In genomic region chr19:15304140-15304705, GRCh38 we compare ENCODE assay signal across 10 cellular contexts. TPM values are rescaled to one million over a fixed set of nuclear protein-coding genes. Genes with fewer than 3 reads are reported as not detected.
DNase-seq lines count a peak whose midpoint lies in the region; ATAC-seq, FAIRE-seq and TF ChIP-seq lines count a peak whose summit lies in the region.
"Had no signal": no experiment of that assay in that cellular context is flagged by ENCODE, and none has a peak within 500 bp of the region (broad histone marks: within the 10 kb centered on the region; RNA-seq: fewer than 3 reads in every experiment).

No MANE protein-coding gene starts in this region.

- no peaks in the 10 kb centered on the region for H3K9me3 Mint-ChIP-seq in activated T-helper 17 cell treated with anti-CD3 and anti-CD28 coated beads, Interleukin-2, amount 50 U/mL, for 72 hours

- peak overlapping the region; percentile 59 for H3K4me3 Mint-ChIP-seq in activated T-helper 17 cell treated with anti-CD3 and anti-CD28 coated beads, Interleukin-2, amount 50 U/mL, for 72 hours

- H3K27ac ChIP-seq in breast epithelium (peak overlapping the region; percentile 21 to 48), mammary epithelial cell (ENCODE audit: insufficient read depth, low read depth, low read length) (no peak overlapping the region), HepG2 (ENCODE audit: extremely low read length, insufficient read depth, low read length) (peak overlapping the region; percentile 63), tibial artery (peak overlapping the region; percentile 18 to 40)

- no peak for TF ChIP-seq CTCF in breast epithelium (IDR thresholded peaks at IDR 0.05)
- TF ChIP-seq CTCF in mammary epithelial cell (conservative IDR thresholded peaks at IDR 0.05 in 1 of 2, IDR thresholded peaks at IDR 0.05 in 1 of 2; ENCODE audit: extremely low read depth in 1 of 2, insufficient read depth in 1 of 2, low read depth in 1 of 2, low read length in 2 of 2), result no peak
- TF ChIP-seq CTCF in HepG2 (CRISPR knock-in tag; IDR thresholded peaks at IDR 0.05), result no peak
- no peak for TF ChIP-seq CTCF in tibial artery (IDR thresholded peaks at IDR 0.05)

- no peaks in the 10 kb centered on the region for H3K36me3 ChIP-seq in breast epithelium
- no peaks in the 10 kb centered on the region for H3K36me3 ChIP-seq in mammary epithelial cell (ENCODE audit: insufficient read depth, low read length)
- no peaks in the 10 kb centered on the region for H3K36me3 ChIP-seq in HepG2 (replicated peaks in 1 of 2; ENCODE audit: control insufficient read depth in 1 of 2, insufficient read depth in 2 of 2, low read length in 2 of 2)
- H3K36me3 ChIP-seq in tibial artery, result no peaks in the 10 kb centered on the region

- H3K4me1 Mint-ChIP-seq in activated T-helper 17 cell treated with anti-CD3 and anti-CD28 coated beads, Interleukin-2, amount 50 U/mL, for 72 hours, result peaks cover 50% of the 10 kb centered on the region

- ATAC-seq in activated T-helper 17 cell treated with anti-CD3 and anti-CD28 coated beads, Interleukin-2, amount 50 U/mL, for 72 hours (replicated peaks), result peak; percentile 74
- peak; percentile 63 for ATAC-seq in HepG2

- CTCF ChIA-PET in mammary epithelial cell (lab: Charles Lee; ENCODE audit: low non-redundant PET), result no interaction called here
- CTCF ChIA-PET in HepG2 (lab: Yijun Ruan, JAX; ENCODE audit: low intra/inter-chr PET ratio, low total read pairs), result no interaction called here

- intact Hi-C loops in breast epithelium (cut with DNase I; ENCODE audit: low total_unique reads) (no loop called here), mammary epithelial cell (cut with micrococcal nuclease) (no loop called here), HepG2 (cut with micrococcal nuclease; ENCODE audit: unreplicated experiment) (no loop called here), tibial artery (cut with DNase I; ENCODE audit: low total_unique reads) (no loop called here)

- H3K4me2 ChIP-seq in mammary epithelial cell (ENCODE audit: insufficient read depth, low read depth, low read length), result no peak overlapping the region
- peak overlapping the region; percentile 64 for H3K4me2 ChIP-seq in HepG2 (ENCODE audit: low read depth, low read length)

- TF ChIP-seq RAD21 in HepG2 (CRISPR knock-in tag; IDR thresholded peaks at IDR 0.05), result no peak

- H3K79me2 ChIP-seq in mammary epithelial cell (ENCODE audit: insufficient read depth, low read length), result peaks cover 99% of the 10 kb centered on the region
- H3K79me2 ChIP-seq in HepG2 (ENCODE audit: insufficient read depth, low read length), result peaks cover 92% of the 10 kb centered on the region

- H4K20me1 ChIP-seq in mammary epithelial cell (ENCODE audit: insufficient read depth, low read length), result peaks cover 49% of the 10 kb centered on the region
- H4K20me1 ChIP-seq in HepG2 (ENCODE audit: insufficient read depth, low read length), result peaks cover 59% of the 10 kb centered on the region

- no peak overlapping the region for H2AFZ ChIP-seq in mammary epithelial cell (ENCODE audit: low read depth, low read length)
- H2AFZ ChIP-seq in HepG2 (ENCODE audit: low read length), result no peak overlapping the region

- POLR2A ChIA-PET in HepG2 (lab: Yijun Ruan, JAX), result interaction anchor here (0.5 to 2.7 kb wide), 3 partner anchors 13 to 23 kb away, joined by 3 to 9 read pairs (median 6); no protein-coding TSS in a partner anchor

- in situ Hi-C loops in mammary epithelial cell (cut with MboI; ENCODE audit: low sequenced_read_pairs in 2 of 2) (no loop called here), HepG2 (cut with HindIII; ENCODE audit: extremely low pct_ligation_motif_present, low pct_unique_long_range_greater_than_20kb) (no loop called here)

- H3K9ac ChIP-seq in mammary epithelial cell (ENCODE audit: insufficient read depth, low read length) (no peak overlapping the region), HepG2 (ENCODE audit: insufficient read depth, low read depth, low read length) (peak overlapping the region; percentile 39)

- dilution Hi-C loops in mammary epithelial cell (cut with HindIII; ENCODE audit: low sequenced_read_pairs), result no loop called here

- peaks cover 9 to 18% of the 10 kb centered on the region in 2 donors for H3K4me1 ChIP-seq in breast epithelium
- H3K4me1 ChIP-seq in mammary epithelial cell (ENCODE audit: insufficient read depth, low read length), result peaks cover 17% of the 10 kb centered on the region
- H3K4me1 ChIP-seq in HepG2 (ENCODE audit: insufficient read depth, low read length), result peaks cover 94% of the 10 kb centered on the region
- peaks cover 0 to 92% (median 70%) of the 10 kb centered on the region in 4 donors for H3K4me1 ChIP-seq in tibial artery

- DNase-seq in breast epithelium (ENCODE audit: low spot score in 2 of 2), result no peak
- no peak for DNase-seq in mammary epithelial cell
- peak; percentile 58 for DNase-seq in HepG2 (ENCODE audit: low spot score)
- DNase-seq in tibial artery, result no peak
- no peak for DNase-seq in C1 segment of cervical spinal cord (lab: John Stamatoyannopoulos, UW)
- no peak for DNase-seq in GF-D8 (lab: John Stamatoyannopoulos, UW)
- no peak for DNase-seq in DMS153 treated with DMSO at 0.1 percent for 48 hours (lab: John Stamatoyannopoulos, UW; ENCODE audit: unreplicated experiment)
- DNase-seq: activated gamma-delta T cell treated with Interleukin-2 at 50 U/mL for 16 hours, foreskin melanocyte had no signal

- TF ChIP-seq EP300 in HepG2 (IDR thresholded peaks at IDR 0.05; ENCODE audit: low read depth in 2 of 2, low read length in 2 of 2) (no peak), HepG2 (CRISPR knock-in tag; IDR thresholded peaks at IDR 0.05; ENCODE audit: borderline replicate concordance) (no peak)

- H3K9me3 ChIP-seq in breast epithelium (no peaks in the 10 kb centered on the region), mammary epithelial cell (replicated peaks; ENCODE audit: insufficient read depth, low read length) (no peaks in the 10 kb centered on the region), HepG2 (ENCODE audit: low read length) (no peaks in the 10 kb centered on the region), tibial artery (no peaks in the 10 kb centered on the region)

- peaks cover 9% of the 10 kb centered on the region for H3K36me3 Mint-ChIP-seq in activated T-helper 17 cell treated with anti-CD3 and anti-CD28 coated beads, Interleukin-2, amount 50 U/mL, for 72 hours (ENCODE audit: low read depth)

- peak overlapping the region; percentile 82 for H3K27ac Mint-ChIP-seq in activated T-helper 17 cell treated with anti-CD3 and anti-CD28 coated beads, Interleukin-2, amount 50 U/mL, for 72 hours

- TF ChIP-seq POLR2A in breast epithelium (IDR thresholded peaks at IDR 0.05) (no peak), HepG2 (IDR thresholded peaks at IDR 0.05; ENCODE audit: insufficient read depth in 1 of 2, low read depth in 2 of 2, low read length in 2 of 2) (no peak; a peak in 1 of 4 replicates)

- no peaks in the 10 kb centered on the region for H3K27me3 Mint-ChIP-seq in activated T-helper 17 cell treated with anti-CD3 and anti-CD28 coated beads, Interleukin-2, amount 50 U/mL, for 72 hours

- H3K4me3 ChIP-seq in breast epithelium (peak overlapping the region in 1 of 3 donors; percentile 25), mammary epithelial cell (replicated peaks in 1 of 3; ENCODE audit: insufficient read depth in 1 of 3, low read depth in 2 of 3, low read length in 3 of 3) (no peak overlapping the region), HepG2 (replicated peaks in 1 of 3; ENCODE audit: insufficient read depth in 1 of 3, low read depth in 2 of 3, low read length in 3 of 3) (peak overlapping the region in 1 of 3 experiments; percentile 33; a peak in 2 of 6 replicates), tibial artery (no peak overlapping the region)

- BruUV-seq in mammary epithelial cell (replicated peaks; lab: Mats Ljungman, UMichigan), result no TSS peak
- no TSS peak for BruUV-seq in HepG2 (replicated peaks; lab: Mats Ljungman, UMichigan)

- H3K27me3 ChIP-seq in breast epithelium (no peaks in the 10 kb centered on the region), mammary epithelial cell (ENCODE audit: insufficient read depth, low read length) (no peaks in the 10 kb centered on the region), HepG2 (ENCODE audit: control insufficient read depth in 1 of 2, insufficient read depth in 2 of 2, low read length in 2 of 2) (no peaks in the 10 kb centered on the region), tibial artery (no peaks in the 10 kb centered on the region)

- WGBS in mammary epithelial cell (ENCODE audit: low coverage, missing lambda C conversion rate), result 53% methylated on average over 10 of the region's 10 CpGs
- WGBS in HepG2 (ENCODE audit: low lambda C conversion rate), result 34% methylated on average over 10 of the region's 10 CpGs

- FAIRE-seq in HepG2 (lab: Jason Lieb, UNC), result no peak

RNA-seq across cellular contexts. Expression of gene BRD4, which starts 28.1 kb away (rescaled TPM):
- 10 to 100 TPM; 25.6 to 37.5 (median 33.8) TPM for total RNA-seq in breast epithelium
- 100 to 1,000 TPM in 1 of 2 donors, 10 to 100 TPM in 1; 22.2 to 113 TPM for total RNA-seq in mammary epithelial cell
- 9.9 TPM for polyA plus RNA-seq in mammary epithelial cell
- polyA minus RNA-seq in mammary epithelial cell, result 166 TPM
- 10 to 100 TPM; 90.4 to 96.7 TPM for total RNA-seq in activated T-helper 17 cell treated with anti-CD3 and anti-CD28 coated beads, Interleukin-2, amount 50 U/mL, for 72 hours
- 11.4 TPM in 2 replicates for total RNA-seq in HepG2 (2016; rRNA removed; fragmentation: Illumina TruSeq; extraction: Trizol)
- total RNA-seq in HepG2 (2016; cell fraction: cytosol; rRNA removed; fragmentation: Illumina TruSeq; extraction: Trizol; ENCODE audit: low read depth), result 9.3 and 10.8 TPM in 2 replicates
- 9.9 and 11.8 TPM in 2 replicates for total RNA-seq in HepG2 (2016; cell fraction: insoluble cytoplasmic fraction; rRNA removed; fragmentation: Illumina TruSeq; extraction: Trizol)
- 14.9 and 16.5 TPM in 2 replicates for total RNA-seq in HepG2 (2016; cell fraction: membrane; rRNA removed; fragmentation: Illumina TruSeq; extraction: Trizol)
- 16.3 and 19.3 TPM in 2 replicates for total RNA-seq in HepG2 (2016; cell fraction: nucleus; rRNA removed; fragmentation: Illumina TruSeq; extraction: Trizol)
- polyA plus RNA-seq in HepG2 (2011; rRNA removed), result 10.5 TPM in 2 replicates
- polyA plus RNA-seq in HepG2 (2011; cell fraction: cytosol; rRNA removed), result 5.5 and 5.9 TPM in 2 replicates
- polyA plus RNA-seq in HepG2 (2011; cell fraction: nucleus; rRNA removed), result 33.7 and 40.9 TPM in 2 replicates
- 38.7 and 50.8 TPM in 2 replicates for polyA plus RNA-seq in HepG2 (2012)
- 3.9 and 4.0 TPM in 2 replicates for polyA plus RNA-seq in HepG2 (2016; cell fraction: cytosol; fragmentation: Illumina TruSeq; extraction: Trizol; ENCODE audit: low read depth)
- 19.8 and 29.3 TPM in 2 replicates for polyA plus RNA-seq in HepG2 (2016; cell fraction: insoluble cytoplasmic fraction; fragmentation: Illumina TruSeq; extraction: Trizol; ENCODE audit: low read depth)
- 14.9 and 16.3 TPM in 2 replicates for polyA plus RNA-seq in HepG2 (2016; cell fraction: membrane; fragmentation: Illumina TruSeq; extraction: Trizol; ENCODE audit: low read depth)
- polyA plus RNA-seq in HepG2 (2016; cell fraction: nucleus; fragmentation: Illumina TruSeq; extraction: Trizol; ENCODE audit: insufficient read depth, low read depth), result 50.8 and 56.4 TPM in 2 replicates
- 42.7 and 54.2 TPM in 2 replicates for polyA minus RNA-seq in HepG2 (2011; rRNA and poly(A)+ RNA removed; ENCODE audit: low replicate concordance)
- polyA minus RNA-seq in HepG2 (2011; cell fraction: cytosol; rRNA and poly(A)+ RNA removed), result 22.2 and 24.6 TPM in 2 replicates
- 49.4 and 56.1 TPM in 2 replicates for polyA minus RNA-seq in HepG2 (2011; cell fraction: nucleus; rRNA and poly(A)+ RNA removed)
